Comparison of ENCODE assay signal across 1 cellular context in genomic region chr1:192123212-192123611, GRCh38.
A peak's percentile ranks its signal among the peaks of the same experiment; 100 is the strongest.
TF ChIP-seq lines count a peak whose summit lies in the region.

No MANE protein-coding gene starts in this region.

TF ChIP-seq in K562, 482 proteins besides CTCF, POLR2A, EP300 and RAD21:
- TF ChIP-seq EHMT2 (IDR thresholded peaks at IDR 0.05): 0 out of 2 replicates have a peak, but pooled peaks have one; percentile 20
- 0 out of 2 replicates have a peak, but pooled peaks have one; percentile 22 for TF ChIP-seq FOXP1 (CRISPR knock-in tag; IDR thresholded peaks at IDR 0.05)
- TF ChIP-seq MIER1 (IDR thresholded peaks at IDR 0.05; ENCODE audit: low read depth): peak; percentile 76
- TF ChIP-seq, protein P1, sequence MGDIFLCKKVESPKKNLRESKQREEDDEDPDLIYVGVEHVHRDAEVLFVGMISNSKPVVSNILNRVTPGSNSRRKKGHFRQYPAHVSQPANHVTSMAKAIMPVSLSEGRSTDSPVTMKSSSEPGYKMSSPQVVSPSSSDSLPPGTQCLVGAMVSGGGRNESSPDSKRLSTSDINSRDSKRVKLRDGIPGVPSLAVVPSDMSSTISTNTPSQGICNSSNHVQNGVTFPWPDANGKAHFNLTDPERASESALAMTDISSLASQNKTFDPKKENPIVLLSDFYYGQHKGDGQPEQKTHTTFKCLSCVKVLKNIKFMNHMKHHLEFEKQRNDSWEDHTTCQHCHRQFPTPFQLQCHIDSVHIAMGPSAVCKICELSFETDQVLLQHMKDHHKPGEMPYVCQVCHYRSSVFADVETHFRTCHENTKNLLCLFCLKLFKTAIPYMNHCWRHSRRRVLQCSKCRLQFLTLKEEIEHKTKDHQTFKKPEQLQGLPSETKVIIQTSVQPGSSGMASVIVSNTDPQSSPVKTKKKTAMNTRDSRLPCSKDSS (IDR thresholded peaks at IDR 0.05; ENCODE audit: low read depth, partially characterized antibody): no peak
